ENCODE assay signal across 1 cellular context in genomic region chr6:3438190-3439167, GRCh38.
TF ChIP-seq lines count a peak whose summit lies in the region.

No MANE protein-coding gene starts in this region.

TF ChIP-seq in HEK293, 187 proteins besides CTCF, POLR2A, EP300 and RAD21 (continued from another document and continues in another):
- TF ChIP-seq IKZF3 (tag by site-specific recombination; IDR thresholded peaks at IDR 0.05) (peak; percentile 90), ZSCAN23 (tag by site-specific recombination; IDR thresholded peaks at IDR 0.05) (peak; percentile 48; the same call in 1 of the 2 replicates), WT1 (tag by site-specific recombination; IDR thresholded peaks at IDR 0.05) (peak; percentile 74; the same call in 1 of the 2 replicates), PRDM1 (tag by site-specific recombination; IDR thresholded peaks at IDR 0.05) (no peak), ZNF558 (tag by site-specific recombination; IDR thresholded peaks at IDR 0.05) (no peak), MEIS1 (CRISPR knock-in tag; IDR thresholded peaks at IDR 0.05; ENCODE audit: borderline replicate concordance) (no peak), ZNF324 (tag by site-specific recombination; IDR thresholded peaks at IDR 0.05) (0 out of 2 replicates have a peak, but pooled peaks have one; percentile 38), ZNF223 (tag by site-specific recombination; IDR thresholded peaks at IDR 0.05) (0 out of 2 replicates have a peak, but pooled peaks have one; percentile 46), TCF7L2 (IDR thresholded peaks at IDR 0.05; ENCODE audit: borderline replicate concordance, low read depth, low read length) (peak; percentile 43; the same call in 1 of the 2 replicates), ZNF24 (tag by site-specific recombination; IDR thresholded peaks at IDR 0.05) (peak; percentile 74), SCRT2 (tag by site-specific recombination; IDR thresholded peaks at IDR 0.05) (0 out of 2 replicates have a peak, but pooled peaks have one; percentile 8), GLIS2 (tag by site-specific recombination; IDR thresholded peaks at IDR 0.05) (no peak), HOXA7 (CRISPR knock-in tag; IDR thresholded peaks at IDR 0.05; ENCODE audit: borderline replicate concordance) (no peak), KLF10 (tag by site-specific recombination; IDR thresholded peaks at IDR 0.05) (peak; percentile 89), ZFP69B (tag by site-specific recombination; IDR thresholded peaks at IDR 0.05) (peak; percentile 60; the same call in 1 of the 2 replicates), KLF7 (tag by site-specific recombination; IDR thresholded peaks at IDR 0.05; ENCODE audit: borderline replicate concordance) (0 out of 2 replicates have a peak, but pooled peaks have one; percentile 11), FEZF1 (tag by site-specific recombination; IDR thresholded peaks at IDR 0.05) (peak; percentile 85), ZFP37 (tag by site-specific recombination; IDR thresholded peaks at IDR 0.05) (no peak), ZNF423 (tag by site-specific recombination; IDR thresholded peaks at IDR 0.05) (peak; percentile 77), ZNF19 (tag by site-specific recombination; IDR thresholded peaks at IDR 0.05; ENCODE audit: low read depth) (no peak), BCL11A (tag by site-specific recombination; IDR thresholded peaks at IDR 0.05; ENCODE audit: low read depth) (peak; percentile 79), ZNF335 (tag by site-specific recombination; conservative IDR thresholded peaks at IDR 0.05) (peak; percentile 73), PRDM6 (tag by site-specific recombination; IDR thresholded peaks at IDR 0.05) (peak; percentile 97), ZNF561 (tag by site-specific recombination; IDR thresholded peaks at IDR 0.05; ENCODE audit: borderline replicate concordance) (peak; percentile 91; the same call in 1 of the 2 replicates), OVOL3 (tag by site-specific recombination; IDR thresholded peaks at IDR 0.05) (0 out of 2 replicates have a peak, but pooled peaks have one; percentile 66), ZEB2 (tag by site-specific recombination; IDR thresholded peaks at IDR 0.05) (peak; percentile 90), ZNF580 (tag by site-specific recombination; IDR thresholded peaks at IDR 0.05) (no peak; the same call in 1 of the 2 replicates), ZNF701 (tag by site-specific recombination; IDR thresholded peaks at IDR 0.05) (no peak), ZNF140 (tag by site-specific recombination; IDR thresholded peaks at IDR 0.05) (no peak), ZNF513 (tag by site-specific recombination; IDR thresholded peaks at IDR 0.05) (no peak), TRIM28 (IDR thresholded peaks at IDR 0.05; ENCODE audit: borderline replicate concordance, low read length) (0 out of 2 replicates have a peak, but pooled peaks have one; percentile 11), KLF8 (tag by site-specific recombination; IDR thresholded peaks at IDR 0.05) (peak; percentile 64), ZIC2 (tag by site-specific recombination; IDR thresholded peaks at IDR 0.05) (peak; percentile 97), ZBTB26 (tag by site-specific recombination; optimal IDR thresholded peaks at IDR 0.05) (peak; percentile 18), ZNF610 (tag by site-specific recombination; IDR thresholded peaks at IDR 0.05; ENCODE audit: borderline replicate concordance) (0 out of 2 replicates have a peak, but pooled peaks have one; percentile 23)
- TF ChIP-seq, protein P1, sequence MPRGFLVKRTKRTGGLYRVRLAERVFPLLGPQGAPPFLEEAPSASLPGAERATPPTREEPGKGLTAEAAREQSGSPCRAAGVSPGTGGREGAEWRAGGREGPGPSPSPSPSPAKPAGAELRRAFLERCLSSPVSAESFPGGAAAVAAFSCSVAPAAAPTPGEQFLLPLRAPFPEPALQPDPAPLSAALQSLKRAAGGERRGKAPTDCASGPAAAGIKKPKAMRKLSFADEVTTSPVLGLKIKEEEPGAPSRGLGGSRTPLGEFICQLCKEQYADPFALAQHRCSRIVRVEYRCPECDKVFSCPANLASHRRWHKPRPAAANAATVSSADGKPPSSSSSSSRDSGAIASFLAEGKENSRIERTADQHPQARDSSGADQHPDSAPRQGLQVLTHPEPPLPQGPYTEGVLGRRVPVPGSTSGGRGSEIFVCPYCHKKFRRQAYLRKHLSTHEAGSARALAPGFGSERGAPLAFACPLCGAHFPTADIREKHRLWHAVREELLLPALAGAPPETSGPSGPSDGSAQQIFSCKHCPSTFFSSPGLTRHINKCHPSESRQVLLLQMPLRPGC (tag by site-specific recombination; IDR thresholded peaks at IDR 0.05): peak; percentile 79
- TF ChIP-seq, protein P2, sequence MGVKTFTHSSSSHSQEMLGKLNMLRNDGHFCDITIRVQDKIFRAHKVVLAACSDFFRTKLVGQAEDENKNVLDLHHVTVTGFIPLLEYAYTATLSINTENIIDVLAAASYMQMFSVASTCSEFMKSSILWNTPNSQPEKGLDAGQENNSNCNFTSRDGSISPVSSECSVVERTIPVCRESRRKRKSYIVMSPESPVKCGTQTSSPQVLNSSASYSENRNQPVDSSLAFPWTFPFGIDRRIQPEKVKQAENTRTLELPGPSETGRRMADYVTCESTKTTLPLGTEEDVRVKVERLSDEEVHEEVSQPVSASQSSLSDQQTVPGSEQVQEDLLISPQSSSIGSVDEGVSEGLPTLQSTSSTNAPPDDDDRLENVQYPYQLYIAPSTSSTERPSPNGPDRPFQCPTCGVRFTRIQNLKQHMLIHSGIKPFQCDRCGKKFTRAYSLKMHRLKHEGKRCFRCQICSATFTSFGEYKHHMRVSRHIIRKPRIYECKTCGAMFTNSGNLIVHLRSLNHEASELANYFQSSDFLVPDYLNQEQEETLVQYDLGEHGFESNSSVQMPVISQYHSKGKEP (tag by site-specific recombination; IDR thresholded peaks at IDR 0.05): no peak
- TF ChIP-seq, protein P3, sequence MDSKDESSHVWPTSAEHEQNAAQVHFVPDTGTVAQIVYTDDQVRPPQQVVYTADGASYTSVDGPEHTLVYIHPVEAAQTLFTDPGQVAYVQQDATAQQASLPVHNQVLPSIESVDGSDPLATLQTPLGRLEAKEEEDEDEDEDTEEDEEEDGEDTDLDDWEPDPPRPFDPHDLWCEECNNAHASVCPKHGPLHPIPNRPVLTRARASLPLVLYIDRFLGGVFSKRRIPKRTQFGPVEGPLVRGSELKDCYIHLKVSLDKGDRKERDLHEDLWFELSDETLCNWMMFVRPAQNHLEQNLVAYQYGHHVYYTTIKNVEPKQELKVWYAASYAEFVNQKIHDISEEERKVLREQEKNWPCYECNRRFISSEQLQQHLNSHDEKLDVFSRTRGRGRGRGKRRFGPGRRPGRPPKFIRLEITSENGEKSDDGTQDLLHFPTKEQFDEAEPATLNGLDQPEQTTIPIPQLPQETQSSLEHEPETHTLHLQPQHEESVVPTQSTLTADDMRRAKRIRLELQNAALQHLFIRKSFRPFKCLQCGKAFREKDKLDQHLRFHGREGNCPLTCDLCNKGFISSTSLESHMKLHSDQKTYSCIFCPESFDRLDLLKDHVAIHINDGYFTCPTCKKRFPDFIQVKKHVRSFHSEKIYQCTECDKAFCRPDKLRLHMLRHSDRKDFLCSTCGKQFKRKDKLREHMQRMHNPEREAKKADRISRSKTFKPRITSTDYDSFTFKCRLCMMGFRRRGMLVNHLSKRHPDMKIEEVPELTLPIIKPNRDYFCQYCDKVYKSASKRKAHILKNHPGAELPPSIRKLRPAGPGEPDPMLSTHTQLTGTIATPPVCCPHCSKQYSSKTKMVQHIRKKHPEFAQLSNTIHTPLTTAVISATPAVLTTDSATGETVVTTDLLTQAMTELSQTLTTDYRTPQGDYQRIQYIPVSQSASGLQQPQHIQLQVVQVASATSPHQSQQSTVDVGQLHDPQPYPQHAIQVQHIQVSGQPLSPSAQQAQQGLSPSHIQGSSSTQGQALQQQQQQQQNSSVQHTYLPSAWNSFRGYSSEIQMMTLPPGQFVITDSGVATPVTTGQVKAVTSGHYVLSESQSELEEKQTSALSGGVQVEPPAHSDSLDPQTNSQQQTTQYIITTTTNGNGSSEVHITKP (tag by site-specific recombination; IDR thresholded peaks at IDR 0.05): peak; percentile 62
- TF ChIP-seq, protein P4, sequence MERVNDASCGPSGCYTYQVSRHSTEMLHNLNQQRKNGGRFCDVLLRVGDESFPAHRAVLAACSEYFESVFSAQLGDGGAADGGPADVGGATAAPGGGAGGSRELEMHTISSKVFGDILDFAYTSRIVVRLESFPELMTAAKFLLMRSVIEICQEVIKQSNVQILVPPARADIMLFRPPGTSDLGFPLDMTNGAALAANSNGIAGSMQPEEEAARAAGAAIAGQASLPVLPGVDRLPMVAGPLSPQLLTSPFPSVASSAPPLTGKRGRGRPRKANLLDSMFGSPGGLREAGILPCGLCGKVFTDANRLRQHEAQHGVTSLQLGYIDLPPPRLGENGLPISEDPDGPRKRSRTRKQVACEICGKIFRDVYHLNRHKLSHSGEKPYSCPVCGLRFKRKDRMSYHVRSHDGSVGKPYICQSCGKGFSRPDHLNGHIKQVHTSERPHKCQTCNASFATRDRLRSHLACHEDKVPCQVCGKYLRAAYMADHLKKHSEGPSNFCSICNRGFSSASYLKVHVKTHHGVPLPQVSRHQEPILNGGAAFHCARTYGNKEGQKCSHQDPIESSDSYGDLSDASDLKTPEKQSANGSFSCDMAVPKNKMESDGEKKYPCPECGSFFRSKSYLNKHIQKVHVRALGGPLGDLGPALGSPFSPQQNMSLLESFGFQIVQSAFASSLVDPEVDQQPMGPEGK (tag by site-specific recombination; IDR thresholded peaks at IDR 0.05): peak; percentile 43; the same call in 1 of the 2 replicates
- TF ChIP-seq, protein P5, sequence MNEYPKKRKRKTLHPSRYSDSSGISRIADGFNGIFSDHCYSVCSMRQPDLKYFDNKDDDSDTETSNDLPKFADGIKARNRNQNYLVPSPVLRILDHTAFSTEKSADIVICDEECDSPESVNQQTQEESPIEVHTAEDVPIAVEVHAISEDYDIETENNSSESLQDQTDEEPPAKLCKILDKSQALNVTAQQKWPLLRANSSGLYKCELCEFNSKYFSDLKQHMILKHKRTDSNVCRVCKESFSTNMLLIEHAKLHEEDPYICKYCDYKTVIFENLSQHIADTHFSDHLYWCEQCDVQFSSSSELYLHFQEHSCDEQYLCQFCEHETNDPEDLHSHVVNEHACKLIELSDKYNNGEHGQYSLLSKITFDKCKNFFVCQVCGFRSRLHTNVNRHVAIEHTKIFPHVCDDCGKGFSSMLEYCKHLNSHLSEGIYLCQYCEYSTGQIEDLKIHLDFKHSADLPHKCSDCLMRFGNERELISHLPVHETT (tag by site-specific recombination; IDR thresholded peaks at IDR 0.05): peak; percentile 81
- TF ChIP-seq, protein P6, sequence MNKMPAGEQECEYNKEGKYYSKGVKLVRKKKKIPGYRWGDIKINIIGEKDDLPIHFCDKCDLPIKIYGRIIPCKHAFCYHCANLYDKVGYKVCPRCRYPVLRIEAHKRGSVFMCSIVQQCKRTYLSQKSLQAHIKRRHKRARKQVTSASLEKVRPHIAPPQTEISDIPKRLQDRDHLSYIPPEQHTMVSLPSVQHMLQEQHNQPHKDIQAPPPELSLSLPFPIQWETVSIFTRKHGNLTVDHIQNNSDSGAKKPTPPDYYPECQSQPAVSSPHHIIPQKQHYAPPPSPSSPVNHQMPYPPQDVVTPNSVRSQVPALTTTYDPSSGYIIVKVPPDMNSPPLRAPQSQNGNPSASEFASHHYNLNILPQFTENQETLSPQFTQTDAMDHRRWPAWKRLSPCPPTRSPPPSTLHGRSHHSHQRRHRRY (tag by site-specific recombination; IDR thresholded peaks at IDR 0.05): no peak
- TF ChIP-seq, protein P7, sequence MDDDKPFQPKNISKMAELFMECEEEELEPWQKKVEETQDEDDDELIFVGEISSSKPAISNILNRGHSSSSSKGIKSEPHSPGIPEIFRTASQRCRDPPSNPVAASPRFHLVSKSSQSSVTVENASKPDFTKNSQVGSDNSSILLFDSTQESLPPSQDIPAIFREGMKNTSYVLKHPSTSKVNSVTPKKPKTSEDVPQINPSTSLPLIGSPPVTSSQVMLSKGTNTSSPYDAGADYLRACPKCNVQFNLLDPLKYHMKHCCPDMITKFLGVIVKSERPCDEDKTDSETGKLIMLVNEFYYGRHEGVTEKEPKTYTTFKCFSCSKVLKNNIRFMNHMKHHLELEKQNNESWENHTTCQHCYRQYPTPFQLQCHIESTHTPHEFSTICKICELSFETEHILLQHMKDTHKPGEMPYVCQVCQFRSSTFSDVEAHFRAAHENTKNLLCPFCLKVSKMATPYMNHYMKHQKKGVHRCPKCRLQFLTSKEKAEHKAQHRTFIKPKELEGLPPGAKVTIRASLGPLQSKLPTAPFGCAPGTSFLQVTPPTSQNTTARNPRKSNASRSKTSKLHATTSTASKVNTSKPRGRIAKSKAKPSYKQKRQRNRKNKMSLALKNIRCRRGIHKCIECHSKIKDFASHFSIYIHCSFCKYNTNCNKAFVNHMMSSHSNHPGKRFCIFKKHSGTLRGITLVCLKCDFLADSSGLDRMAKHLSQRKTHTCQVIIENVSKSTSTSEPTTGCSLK (tag by site-specific recombination; IDR thresholded peaks at IDR 0.05): no peak
